Comparison of ENCODE assay signal across 1 cellular context in the genomic region with DNA sequence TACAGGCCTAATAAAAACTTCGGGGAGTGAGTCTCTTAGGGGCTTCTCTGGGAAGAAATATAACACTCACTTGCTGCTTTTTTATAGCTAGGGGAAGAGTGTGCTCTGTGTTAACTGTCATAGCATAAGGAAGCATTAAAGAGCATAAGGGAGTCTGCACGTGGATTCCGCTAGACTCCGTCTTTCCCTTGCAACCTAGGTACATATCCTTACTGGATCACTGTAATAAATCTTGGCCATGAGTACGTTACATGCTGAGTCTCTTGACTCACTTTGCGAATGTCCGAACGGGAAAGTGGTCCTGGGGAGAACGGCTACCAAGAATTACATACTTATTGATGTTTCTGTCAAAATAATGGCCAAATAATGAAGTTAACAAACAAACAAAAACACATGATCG.
TF ChIP-seq lines count a peak whose summit lies in the region.

No MANE protein-coding gene starts in this region.

TF ChIP-seq in WTC11, 78 proteins besides CTCF, POLR2A, EP300 and RAD21 (continued from another document):
- no peak for TF ChIP-seq ZNF532 (CRISPR knock-in tag; IDR thresholded peaks at IDR 0.05; ENCODE audit: borderline replicate concordance)
- TF ChIP-seq IRF2 (CRISPR knock-in tag; IDR thresholded peaks at IDR 0.05; ENCODE audit: borderline replicate concordance, low read depth), result no peak
- TF ChIP-seq MYBL2 (CRISPR knock-in tag; IDR thresholded peaks at IDR 0.05), result no peak
- no peak for TF ChIP-seq ZNF232 (CRISPR knock-in tag; IDR thresholded peaks at IDR 0.05)
- no peak for TF ChIP-seq CBFB (CRISPR knock-in tag; IDR thresholded peaks at IDR 0.05; ENCODE audit: low read depth)
- TF ChIP-seq ZNF121 (CRISPR knock-in tag; IDR thresholded peaks at IDR 0.05), result no peak
- no peak for TF ChIP-seq NR3C1 (CRISPR knock-in tag; conservative IDR thresholded peaks at IDR 0.05; ENCODE audit: low read depth)
- TF ChIP-seq ZNF219 (CRISPR knock-in tag; IDR thresholded peaks at IDR 0.05; ENCODE audit: borderline replicate concordance), result no peak
- TF ChIP-seq SMAD3 (CRISPR knock-in tag; IDR thresholded peaks at IDR 0.05; ENCODE audit: borderline replicate concordance), result no peak
- TF ChIP-seq TP53 (CRISPR knock-in tag; IDR thresholded peaks at IDR 0.05), result no peak
- TF ChIP-seq ZNF416 (CRISPR knock-in tag; IDR thresholded peaks at IDR 0.05), result no peak
- no peak for TF ChIP-seq CREM (CRISPR knock-in tag; IDR thresholded peaks at IDR 0.05)
